12 cellular contexts compared by ENCODE assay signal in the genomic region with DNA sequence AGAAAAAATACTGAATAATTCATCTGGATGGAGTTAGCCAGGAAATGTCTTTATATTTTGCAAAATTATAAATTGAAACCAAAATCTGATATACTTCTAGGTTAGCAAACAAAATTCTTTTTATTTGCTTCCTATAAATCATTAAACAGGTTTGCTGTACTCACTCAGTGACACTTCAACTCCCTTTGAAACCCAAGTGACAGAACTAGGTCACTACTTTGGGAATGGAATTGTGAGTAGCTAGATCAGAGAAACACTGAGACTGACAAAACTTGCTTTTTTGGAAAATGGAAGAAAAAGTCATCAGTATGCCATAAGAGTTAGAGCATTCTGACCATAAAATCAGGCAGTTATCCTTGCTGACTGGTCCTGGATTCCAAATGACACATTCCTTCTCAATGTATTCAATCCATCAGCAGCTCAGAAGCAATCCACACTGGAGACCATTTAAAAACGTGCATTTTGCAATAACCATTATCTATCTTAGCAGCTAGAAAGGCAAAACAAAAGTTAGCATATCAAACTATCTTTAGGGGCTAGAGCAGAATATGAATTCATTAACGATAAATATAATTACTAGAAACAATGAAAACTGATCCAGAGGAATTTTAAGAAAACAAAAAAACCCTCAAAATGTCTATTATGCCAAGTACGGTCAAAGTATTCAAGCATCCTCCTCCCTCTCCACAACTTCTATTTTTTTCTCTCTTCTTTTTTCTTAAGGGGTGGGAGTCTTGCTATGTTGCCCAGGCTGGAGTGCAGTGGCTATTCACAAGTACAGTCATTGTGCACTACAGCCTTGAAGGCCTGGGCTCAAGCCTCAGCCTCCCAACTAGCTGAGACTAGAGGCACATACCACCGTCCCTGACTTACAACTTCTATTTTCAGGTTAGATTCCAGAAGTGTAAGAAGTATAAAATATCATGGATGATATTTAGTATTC.
DNase-seq lines count a peak whose midpoint lies in the region; ATAC-seq and TF ChIP-seq lines count a peak whose summit lies in the region.
"Had no signal": no experiment of that assay in that cellular context is flagged by ENCODE, and none has a peak within 500 bp of the region (broad histone marks: within the 10 kb centered on the region; RNA-seq: fewer than 3 reads in every experiment).

No MANE protein-coding gene starts in this region.

- ATAC-seq in lower lobe of right lung, result peak; percentile 38 to 83
- no peak for ATAC-seq in HG02678 (IDR thresholded peaks at IDR 0.05; ENCODE audit: unreplicated experiment)

- no peaks in the 10 kb centered on the region for H3K9me3 ChIP-seq in lower lobe of right lung
- H3K9me3 ChIP-seq: upper lobe of left lung had no signal

- H3K4me1 ChIP-seq in lower lobe of right lung, result peaks cover 21% of the 10 kb centered on the region

- no peaks in the 10 kb centered on the region for H3K27me3 ChIP-seq in lower lobe of right lung (ENCODE audit: low read depth)
- H3K27me3 ChIP-seq: upper lobe of left lung had no signal

- H3K36me3 ChIP-seq in lower lobe of right lung, result peaks cover 50% of the 10 kb centered on the region

- no peak for TF ChIP-seq CTCF in AG09309 (IDR thresholded peaks at IDR 0.05; ENCODE audit: control insufficient read depth, insufficient read depth, low read depth, low read length, missing control alignments)
- no peak for TF ChIP-seq CTCF in lower lobe of right lung (IDR thresholded peaks at IDR 0.05)

- H3K4me3 ChIP-seq in AG09309 (ENCODE audit: control insufficient read depth, low read depth, low read length), result no peak overlapping the region
- no peak overlapping the region for H3K4me3 ChIP-seq in lower lobe of right lung
- H3K4me3 ChIP-seq: upper lobe of left lung had no signal

- no peak overlapping the region for H3K27ac ChIP-seq in lower lobe of right lung

- DNase-seq in AG09309 (ENCODE audit: low read depth) (peak; percentile 13), LHCN-M2 (ENCODE audit: low read depth) (peak; percentile 50), dedifferentiated amniotic fluid mesenchymal stem cell (ENCODE audit: extremely low spot score) (peak; percentile 22), lower lobe of right lung (no peak), amygdala (lab: John Stamatoyannopoulos, UW) (no peak), NCI-H187 treated with DMSO at 0.1 percent for 48 hours (lab: John Stamatoyannopoulos, UW) (no peak), NCI-H2029 (lab: John Stamatoyannopoulos, UW) (no peak)
- DNase-seq: CD4-positive, alpha-beta T cell; glutamatergic neuron; NCI-H524; upper lobe of left lung had no signal

- intact Hi-C loops in lower lobe of right lung (cut with DNase I), result no loop called here

Comparison
In these comparisons a context has a peak if more than half of its experiments do, and no peak if none do; other contexts are left out.
1. DNase-seq: peak in AG09309 (single experiment), LHCN-M2 (single experiment) and dedifferentiated amniotic fluid mesenchymal stem cell (single experiment); none in lower lobe of right lung (single experiment), amygdala (0 of 56), NCI-H187 treated with DMSO at 0.1 percent for 48 hours (single experiment) and NCI-H2029 (single experiment).